Comparison of ENCODE assay signal across 1 cellular context in genomic region chr17:78883090-78883532, GRCh38.
TF ChIP-seq lines count a peak whose summit lies in the region.

No MANE protein-coding gene starts in this region.

TF ChIP-seq in GM23338, 12 proteins besides CTCF, POLR2A, EP300 and RAD21 (continued from another document):
- TF ChIP-seq ETS1 (IDR thresholded peaks at IDR 0.05) (no peak), REST (IDR thresholded peaks at IDR 0.05; ENCODE audit: unreplicated experiment) (no peak), ZNF331 (CRISPR knock-in tag; IDR thresholded peaks at IDR 0.05; ENCODE audit: low read depth) (no peak), ZNF114 (CRISPR knock-in tag; IDR thresholded peaks at IDR 0.05) (no peak)
